ENCODE assay signal across 11 cellular contexts in genomic region chr5:72305194-72306142, GRCh38. TPM values are rescaled to one million over a fixed set of nuclear protein-coding genes. Genes with fewer than 3 reads are reported as not detected.
DNase-seq lines count a peak whose midpoint lies in the region; FAIRE-seq and TF ChIP-seq lines count a peak whose summit lies in the region.
"Had no signal": no experiment of that assay in that cellular context is flagged by ENCODE, and none has a peak within 500 bp of the region (broad histone marks: within the 10 kb centered on the region; RNA-seq: fewer than 3 reads in every experiment).

No MANE protein-coding gene starts in this region.

- TF ChIP-seq POLR2A in tibial nerve (IDR thresholded peaks at IDR 0.05): no peak

- H2AFZ ChIP-seq in astrocyte (ENCODE audit: low read depth, low read length) (no peak overlapping the region), osteoblast (ENCODE audit: low read length) (no peak overlapping the region)

- H3K4me3 ChIP-seq in GM06990 (replicated peaks; ENCODE audit: low read depth, low read length) (peak overlapping the region; percentile 7), astrocyte (ENCODE audit: insufficient read depth, low read depth, low read length) (no peak overlapping the region), osteoblast (ENCODE audit: insufficient read depth, low read length) (no peak overlapping the region), tibial nerve (no peak overlapping the region)

- H3K36me3 Mint-ChIP-seq in HFFc6 (ENCODE audit: low read depth): peaks cover under 1% of the 10 kb centered on the region
- H3K36me3 Mint-ChIP-seq in astrocyte (ENCODE audit: low read depth, unreplicated experiment): no peaks in the 10 kb centered on the region

- no peak for TF ChIP-seq CTCF in GM06990 (IDR thresholded peaks at IDR 0.05; ENCODE audit: insufficient read depth, low read length, poor library complexity, severe bottlenecking)
- TF ChIP-seq CTCF in HFFc6 (IDR thresholded peaks at IDR 0.05): no peak
- TF ChIP-seq CTCF in astrocyte (IDR thresholded peaks at IDR 0.05; ENCODE audit: insufficient read depth, low read depth, low read length): no peak
- no peak for TF ChIP-seq CTCF in osteoblast (IDR thresholded peaks at IDR 0.05; ENCODE audit: extremely low read depth, low read depth, low read length)
- TF ChIP-seq CTCF in tibial nerve (IDR thresholded peaks at IDR 0.05): no peak

- H3K27me3 ChIP-seq in GM06990 (replicated peaks; ENCODE audit: control insufficient read depth, insufficient read depth, low read length) (no peaks in the 10 kb centered on the region), astrocyte (ENCODE audit: insufficient read depth, low read length) (no peaks in the 10 kb centered on the region), osteoblast (ENCODE audit: insufficient read depth, low read length) (no peaks in the 10 kb centered on the region), tibial nerve (no peaks in the 10 kb centered on the region)

- H4K20me1 ChIP-seq in astrocyte (ENCODE audit: insufficient read depth, low read length) (peaks cover 4% of the 10 kb centered on the region), osteoblast (ENCODE audit: insufficient read depth, low read length) (no peaks in the 10 kb centered on the region)

- WGBS in tibial nerve, 2 donors: 86 to 93% methylated on average over 2 of the region's 2 CpGs

- H3K4me2 ChIP-seq in astrocyte (ENCODE audit: low read length) (no peak overlapping the region), osteoblast (ENCODE audit: insufficient read depth, low read length) (no peak overlapping the region)

- peaks cover 8% of the 10 kb centered on the region; the same call in 1 of the 2 replicates for H3K36me3 ChIP-seq in GM06990 (ENCODE audit: control insufficient read depth, insufficient read depth, low read length)
- H3K36me3 ChIP-seq in astrocyte (ENCODE audit: insufficient read depth, low read length): peaks cover 4% of the 10 kb centered on the region
- H3K36me3 ChIP-seq in osteoblast (ENCODE audit: insufficient read depth, low read length): peaks cover 10% of the 10 kb centered on the region
- peaks cover 0 to 11% (median 0%) of the 10 kb centered on the region in 3 donors for H3K36me3 ChIP-seq in tibial nerve

- TF ChIP-seq EP300 in tibial nerve (IDR thresholded peaks at IDR 0.05): no peak

- H3K27ac Mint-ChIP-seq in HFFc6 (peak overlapping the region; percentile 20), astrocyte (ENCODE audit: unreplicated experiment) (peak overlapping the region; percentile 50)

- DNase-seq in GM06990 (ENCODE audit: extremely low read depth, insufficient read length) (peak; percentile 35), HFFc6 (no peak), astrocyte (ENCODE audit: low read depth) (no peak), osteoblast (ENCODE audit: insufficient read length, low spot score, missing footprints) (no peak), iPS-NIHi7 (ENCODE audit: extremely low spot score) (no peak), amniotic stem cell (lab: John Stamatoyannopoulos, UW) (no peak), cerebellar nuclear complex (lab: John Stamatoyannopoulos, UW) (no peak), tibial nerve (ENCODE audit: low spot score in 2 of 2) (no peak)
- DNase-seq: central memory CD4-positive, alpha-beta T cell; NCI-H2171; SHP77 had no signal

- H3K4me1 ChIP-seq in astrocyte (ENCODE audit: insufficient read depth, low read length): no peaks in the 10 kb centered on the region
- H3K4me1 ChIP-seq in osteoblast (ENCODE audit: insufficient read depth, low read length): peaks cover 15% of the 10 kb centered on the region
- H3K4me1 ChIP-seq in tibial nerve: peaks cover 0 to 40% (median 4%) of the 10 kb centered on the region in 4 donors

- H3K9me3 ChIP-seq in astrocyte (ENCODE audit: insufficient read depth, low read depth, low read length) (no peaks in the 10 kb centered on the region), osteoblast (ENCODE audit: low read depth, low read length) (no peaks in the 10 kb centered on the region), tibial nerve (no peaks in the 10 kb centered on the region)

- H3K79me2 ChIP-seq in astrocyte (ENCODE audit: insufficient read depth, low read length) (peaks cover 65% of the 10 kb centered on the region), osteoblast (ENCODE audit: insufficient read depth, low read length) (peaks cover 69% of the 10 kb centered on the region)

- H3K27me3 Mint-ChIP-seq in HFFc6 (ENCODE audit: insufficient read depth) (no peaks in the 10 kb centered on the region; the same call in 1 of the 2 replicates), astrocyte (ENCODE audit: low read depth, unreplicated experiment) (no peaks in the 10 kb centered on the region)

- H3K27ac ChIP-seq in astrocyte (ENCODE audit: low read depth, low read length) (no peak overlapping the region), osteoblast (ENCODE audit: low read depth, low read length) (peak overlapping the region; percentile 0), tibial nerve (peak overlapping the region in 2 of 4 donors; percentile 22 to 66)

- FAIRE-seq in astrocyte (lab: Jason Lieb, UNC): no peak

- H3K9me3 Mint-ChIP-seq in HFFc6 (no peaks in the 10 kb centered on the region), astrocyte (ENCODE audit: unreplicated experiment) (no peaks in the 10 kb centered on the region)

- peaks cover 51% of the 10 kb centered on the region for H3K4me1 Mint-ChIP-seq in HFFc6 (ENCODE audit: low read depth)
- H3K4me1 Mint-ChIP-seq in astrocyte (ENCODE audit: low read depth, unreplicated experiment): peaks cover 15% of the 10 kb centered on the region

- H3K4me3 Mint-ChIP-seq in HFFc6: no peak overlapping the region
- no peak overlapping the region for H3K4me3 Mint-ChIP-seq in astrocyte (ENCODE audit: unreplicated experiment)

- H3K9ac ChIP-seq in astrocyte (ENCODE audit: low read length): no peak overlapping the region

RNA-seq across cellular contexts. Expression of gene MRPS27, which starts 14.6 kb away (rescaled TPM):
- 10 to 100 TPM; 46.1 to 74.1 (median 57.9) TPM for total RNA-seq in HFFc6 (2021; fragmentation: NEBNext Ultra II Directional; extraction: Animal tissue kit (Norgen Biotek cat#: 25700))
- total RNA-seq in astrocyte (37.0 and 43.6 TPM in 2 replicates), osteoblast (98.1 and 106 TPM in 2 replicates), tibial nerve (10 to 100 TPM; 44.4 to 59.0 (median 47.4) TPM)

RNA-seq across cellular contexts. Expression of gene PTCD2, which starts 14.7 kb away (rescaled TPM):
- 10 to 100 TPM; 10.8 to 14.4 (median 12.9) TPM for total RNA-seq in HFFc6 (2021; fragmentation: NEBNext Ultra II Directional; extraction: Animal tissue kit (Norgen Biotek cat#: 25700))
- total RNA-seq in astrocyte (11.4 and 13.5 TPM in 2 replicates), osteoblast (8.3 and 9.4 TPM in 2 replicates), tibial nerve (10 to 100 TPM in 3 of 4 donors, 1 to 10 TPM in 1; 6.3 to 17.4 (median 11.8) TPM)
